Comparison of ENCODE assay signal across 8 cellular contexts in genomic region chr14:52961060-52961639, GRCh38. TPM values are rescaled to one million over a fixed set of nuclear protein-coding genes. Genes with fewer than 3 reads are reported as not detected.
DNase-seq lines count a peak whose midpoint lies in the region; ATAC-seq and TF ChIP-seq lines count a peak whose summit lies in the region.

No MANE protein-coding gene starts in this region.

- peak; percentile 91 for ATAC-seq in CD4-positive, alpha-beta T cell (ENCODE audit: poor library complexity)
- ATAC-seq in right lobe of liver (peak; percentile 96 to 97 (median 96)), HG02623 (IDR thresholded peaks at IDR 0.05; ENCODE audit: unreplicated experiment) (no peak)
- ATAC-seq in stimulated activated naive CD8-positive, alpha-beta T cell treated with anti-CD3 and anti-CD28 coated beads, Interleukin-15, Interleukin-2, amounts not matched to agents 100 U/mL and 50 U/mL, for 24 hours = peak; percentile 66

- peak; percentile 62 for TF ChIP-seq CTCF in CD4-positive, alpha-beta T cell (IDR thresholded peaks at IDR 0.05)
- peak; percentile 49 for TF ChIP-seq CTCF in GM20000 (IDR thresholded peaks at IDR 0.05; ENCODE audit: extremely low read depth, missing control alignments)
- TF ChIP-seq CTCF in VCaP (conservative IDR thresholded peaks at IDR 0.05) = peak; percentile 77
- peak; percentile 66 for TF ChIP-seq CTCF in coronary artery (IDR thresholded peaks at IDR 0.05)
- TF ChIP-seq CTCF in right lobe of liver (IDR thresholded peaks at IDR 0.05) = peak; percentile 59 to 81 (median 66)

- POLR2A ChIA-PET in CD4-positive, alpha-beta T cell (lab: Charles Lee) = interaction anchor here (1.0 to 1.2 kb wide), 2 partner anchors 9 to 136 kb away, joined by 3 to 4 read pairs; no protein-coding TSS in a partner anchor

- no peak for TF ChIP-seq POLR2A in right lobe of liver (IDR thresholded peaks at IDR 0.05)

- no peaks in the 10 kb centered on the region for H3K36me3 ChIP-seq in right lobe of liver

- 64% methylated on average over 2 of the region's 4 CpGs for WGBS in right lobe of liver (ENCODE audit: insufficient coverage, low coverage, low lambda C conversion rate, missing lambda C conversion rate)

- no peaks in the 10 kb centered on the region for H3K36me3 Mint-ChIP-seq in CD4-positive, alpha-beta T cell (ENCODE audit: low read depth)

- CTCF ChIA-PET in CD4-positive, alpha-beta T cell (lab: Charles Lee) = interaction anchor here (0.6 to 2.2 kb wide), 20 partner anchors 8 to 966 kb away, joined by 3 to 18 read pairs (median 4); no protein-coding TSS in a partner anchor

- no peaks in the 10 kb centered on the region for H3K27me3 ChIP-seq in CD4-positive, alpha-beta T cell (ENCODE audit: control insufficient read depth, insufficient read depth, low read length)
- H3K27me3 ChIP-seq in right lobe of liver = no peaks in the 10 kb centered on the region

- H3K27ac ChIP-seq in CD4-positive, alpha-beta T cell (ENCODE audit: low read depth, low read length) = no peak overlapping the region
- H3K27ac ChIP-seq in VCaP = peak overlapping the region; percentile 26
- H3K27ac ChIP-seq in coronary artery = peak overlapping the region in 1 of 2 donors; percentile 41
- peak overlapping the region in 2 of 3 donors; percentile 56 to 67 for H3K27ac ChIP-seq in right lobe of liver

- H3K4me3 Mint-ChIP-seq in CD4-positive, alpha-beta T cell = no peak overlapping the region

- no peaks in the 10 kb centered on the region for H3K9me3 ChIP-seq in CD4-positive, alpha-beta T cell (ENCODE audit: control insufficient read depth, low read length)
- H3K9me3 ChIP-seq in right lobe of liver = no peaks in the 10 kb centered on the region

- H3K4me3 ChIP-seq in coronary artery = no peak overlapping the region
- H3K4me3 ChIP-seq in right lobe of liver = no peak overlapping the region

- intact Hi-C loops in CD4-positive, alpha-beta T cell (cut with DNase I, micrococcal nuclease) = loop anchor here (1.0 to 5.0 kb wide), 4 partner anchors 138 to 660 kb away; no protein-coding TSS in a partner anchor
- intact Hi-C loops in right lobe of liver (cut with DNase I) = no loop called here

- H3K4me1 Mint-ChIP-seq in CD4-positive, alpha-beta T cell (ENCODE audit: low read depth) = peaks cover 9% of the 10 kb centered on the region

- H3K4me1 ChIP-seq in right lobe of liver = peaks cover 0 to 18% (median 0%) of the 10 kb centered on the region in 4 donors

- no peaks in the 10 kb centered on the region for H3K27me3 Mint-ChIP-seq in CD4-positive, alpha-beta T cell

- H3K27ac Mint-ChIP-seq in CD4-positive, alpha-beta T cell = peak overlapping the region; percentile 11

- DNase-seq in CD4-positive, alpha-beta T cell = peak; percentile 32 to 54 (median 44)
- peak; percentile 76 for DNase-seq in GM20000 (ENCODE audit: low spot score)
- peak; percentile 60 for DNase-seq in NCI-H1694 treated with DMSO at 0.1 percent for 48 hours (lab: John Stamatoyannopoulos, UW)
- DNase-seq in coronary artery (ENCODE audit: low spot score) = no peak
- peak; percentile 33 to 68 (median 57) for DNase-seq in right lobe of liver
- peak; percentile 29 for DNase-seq in stimulated activated naive CD8-positive, alpha-beta T cell treated with anti-CD3 and anti-CD28 coated beads, Interleukin-15, Interleukin-2, amounts not matched to agents 100 U/mL and 50 U/mL, for 24 hours

- no peaks in the 10 kb centered on the region for H3K9me3 Mint-ChIP-seq in CD4-positive, alpha-beta T cell

RNA-seq across cellular contexts. Expression of gene FERMT2, which starts 10.3 kb away (rescaled TPM):
- total RNA-seq in CD4-positive, alpha-beta T cell = under 1 TPM; 0.44 to 0.61 TPM
- total RNA-seq in right lobe of liver = 10 to 100 TPM; 40.4 to 64.5 (median 53.3) TPM

Comparison
In these comparisons a context has a peak if more than half of its experiments do, and no peak if none do; other contexts are left out.
1. RNA of gene FERMT2, which starts 10.3 kb away (total RNA-seq): 40.4 to 64.5 TPM in right lobe of liver; 0.44 to 0.61 TPM in CD4-positive, alpha-beta T cell; every median in the first group is over 10 times any median in the second.
2. intact Hi-C loops: an anchor here in CD4-positive, alpha-beta T cell (1.0 to 5.0 kb wide); none called in right lobe of liver.
3. Peak in every context shown above with its lines, with median percentiles within 50 percentile points of each other: CTCF ChIP-seq.